In the genomic region with DNA sequence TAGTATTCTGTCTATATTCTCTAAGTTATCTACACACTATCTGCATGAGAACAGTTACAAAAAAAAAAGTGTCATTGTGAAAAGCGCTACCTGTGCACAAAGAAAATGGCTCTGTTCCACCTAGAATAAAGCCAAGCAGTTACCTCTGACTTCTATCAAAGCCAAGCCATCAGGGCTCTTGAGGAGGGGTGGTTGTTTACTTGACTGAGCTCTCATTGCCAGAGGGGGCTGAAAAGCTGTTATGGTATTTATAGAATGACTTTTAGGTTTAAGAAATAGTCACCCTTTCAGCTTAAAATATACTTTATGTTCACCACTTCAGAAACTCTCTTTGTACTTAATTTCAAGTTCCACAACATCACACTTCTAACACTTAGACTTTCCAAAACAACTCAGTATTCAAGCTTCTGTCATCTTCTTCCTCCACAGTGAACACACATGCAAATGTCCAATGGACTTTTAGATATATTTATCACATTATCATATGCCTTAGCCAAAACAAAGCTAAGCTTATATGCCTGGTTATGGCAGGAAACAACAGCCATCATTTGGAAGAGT, we compare ENCODE assay signal across 23 cellular contexts. TPM values are rescaled to one million over a fixed set of nuclear protein-coding genes. Genes with fewer than 3 reads are reported as not detected.
DNase-seq lines count a peak whose midpoint lies in the region; ATAC-seq, FAIRE-seq and TF ChIP-seq lines count a peak whose summit lies in the region.
"Had no signal": no experiment of that assay in that cellular context is flagged by ENCODE, and none has a peak within 500 bp of the region (broad histone marks: within the 10 kb centered on the region; RNA-seq: fewer than 3 reads in every experiment).

No MANE protein-coding gene starts in this region.

- intact Hi-C loops in thyroid gland (cut with DNase I): no loop called here
- intact Hi-C loops in activated CD4-positive, alpha-beta memory T cell treated with anti-CD3 and anti-CD28 coated beads for 36 hours (cut with micrococcal nuclease): no loop called here

- H3K79me2 ChIP-seq in Loucy (ENCODE audit: insufficient read depth, low read length): peaks cover 94% of the 10 kb centered on the region

- no peak overlapping the region for H2AFZ ChIP-seq in Loucy (ENCODE audit: low read length)

- peak; percentile 5 for FAIRE-seq in GM18507 (lab: Jason Lieb, UNC)

- H4K20me1 ChIP-seq in Loucy (ENCODE audit: insufficient read depth, low read length, poor library complexity, severe bottlenecking): peaks cover 19% of the 10 kb centered on the region

- no peak overlapping the region for H3K4me3 Mint-ChIP-seq in CD4-positive, CD25-positive, alpha-beta regulatory T cell
- H3K4me3 Mint-ChIP-seq in activated CD4-positive, alpha-beta memory T cell treated with anti-CD3 and anti-CD28 coated beads for 36 hours: no peak overlapping the region
- H3K4me3 Mint-ChIP-seq: T-cell had no signal

- peaks cover 2% of the 10 kb centered on the region for H3K36me3 Mint-ChIP-seq in CD4-positive, CD25-positive, alpha-beta regulatory T cell
- H3K36me3 Mint-ChIP-seq in activated CD4-positive, alpha-beta memory T cell treated with anti-CD3 and anti-CD28 coated beads for 36 hours: no peaks in the 10 kb centered on the region
- H3K36me3 Mint-ChIP-seq: T-cell had no signal

- no peaks in the 10 kb centered on the region for H3K27me3 ChIP-seq in CD4-positive, CD25-positive, alpha-beta regulatory T cell (ENCODE audit: control insufficient read depth, insufficient read depth, low read length)
- H3K27me3 ChIP-seq in Loucy (ENCODE audit: insufficient read depth, low read length, poor library complexity, severe bottlenecking): no peaks in the 10 kb centered on the region
- H3K27me3 ChIP-seq in thyroid gland: no peaks in the 10 kb centered on the region

- no peak overlapping the region for H3K27ac ChIP-seq in CD4-positive, CD25-positive, alpha-beta regulatory T cell (ENCODE audit: insufficient read depth, low read length, poor library complexity, severe bottlenecking)
- no peak overlapping the region for H3K27ac ChIP-seq in thyroid gland
- H3K27ac ChIP-seq: C4-2B, KMS-11 had no signal

- H3K9me3 ChIP-seq in CD4-positive, CD25-positive, alpha-beta regulatory T cell (ENCODE audit: control insufficient read depth in 2 of 2, low read length in 2 of 2): no peaks in the 10 kb centered on the region
- H3K9me3 ChIP-seq in Loucy (ENCODE audit: insufficient read depth, low read depth, low read length): no peaks in the 10 kb centered on the region
- no peaks in the 10 kb centered on the region for H3K9me3 ChIP-seq in thyroid gland
- H3K9me3 ChIP-seq: MG63 had no signal

- H3K4me1 Mint-ChIP-seq in CD4-positive, CD25-positive, alpha-beta regulatory T cell: peaks cover 49 to 65% (median 56%) of the 10 kb centered on the region in 4 donors
- peaks cover 49% of the 10 kb centered on the region for H3K4me1 Mint-ChIP-seq in activated CD4-positive, alpha-beta memory T cell treated with anti-CD3 and anti-CD28 coated beads for 36 hours (ENCODE audit: low read depth)

- H3K27me3 Mint-ChIP-seq in CD4-positive, CD25-positive, alpha-beta regulatory T cell: no peaks in the 10 kb centered on the region
- H3K27me3 Mint-ChIP-seq in activated CD4-positive, alpha-beta memory T cell treated with anti-CD3 and anti-CD28 coated beads for 36 hours: no peaks in the 10 kb centered on the region
- H3K27me3 Mint-ChIP-seq: T-cell had no signal

- H3K9me3 Mint-ChIP-seq in CD4-positive, CD25-positive, alpha-beta regulatory T cell: no peaks in the 10 kb centered on the region
- H3K9me3 Mint-ChIP-seq in activated CD4-positive, alpha-beta memory T cell treated with anti-CD3 and anti-CD28 coated beads for 36 hours: no peaks in the 10 kb centered on the region
- H3K9me3 Mint-ChIP-seq: T-cell had no signal

- no peak overlapping the region for H3K9ac ChIP-seq in Loucy (ENCODE audit: low read depth, low read length, poor library complexity, severe bottlenecking)
- H3K9ac ChIP-seq: KMS-11 had no signal

- H3K9me2 ChIP-seq in Loucy (replicated peaks; ENCODE audit: low read depth, low read length): no peaks in the 10 kb centered on the region; the same call in 1 of the 2 replicates

- H3F3A ChIP-seq in Loucy (ENCODE audit: low read depth): 0 out of 2 replicates have a peak, but pooled peaks cover 6% of the 10 kb centered on the region

- CTCF ChIA-PET in activated CD4-positive, alpha-beta memory T cell treated with anti-CD3 and anti-CD28 coated beads for 36 hours (lab: Charles Lee): no interaction called here

- no peak for TF ChIP-seq CTCF in Loucy (conservative IDR thresholded peaks at IDR 0.05; ENCODE audit: low read length)
- no peak for TF ChIP-seq CTCF in thyroid gland (IDR thresholded peaks at IDR 0.05)

- H3K27ac Mint-ChIP-seq in CD4-positive, CD25-positive, alpha-beta regulatory T cell: peak overlapping the region; percentile 11 to 48 (median 16)
- H3K27ac Mint-ChIP-seq in activated CD4-positive, alpha-beta memory T cell treated with anti-CD3 and anti-CD28 coated beads for 36 hours: no peak overlapping the region
- H3K27ac Mint-ChIP-seq: T-cell had no signal

- ATAC-seq in CD4-positive, CD25-positive, alpha-beta regulatory T cell (ENCODE audit: low read depth in 2 of 2): no peak
- ATAC-seq in GM21619 (IDR thresholded peaks at IDR 0.05; ENCODE audit: unreplicated experiment): peak; percentile 44
- ATAC-seq: HCT116, PC-3, SK-N-SH treated with all-trans-retinoic acid at 6 μM for 48 hours, T-cell had no signal

- peaks cover 8% of the 10 kb centered on the region for H3K4me1 ChIP-seq in CD4-positive, CD25-positive, alpha-beta regulatory T cell (ENCODE audit: control insufficient read depth, insufficient read depth, low read length, poor library complexity, severe bottlenecking)
- H3K4me1 ChIP-seq in Loucy (ENCODE audit: insufficient read depth, low read length, poor library complexity, severe bottlenecking): peaks cover 66% of the 10 kb centered on the region
- no peaks in the 10 kb centered on the region for H3K4me1 ChIP-seq in thyroid gland

- no peak for DNase-seq in CD4-positive, CD25-positive, alpha-beta regulatory T cell
- DNase-seq in GM18507 (ENCODE audit: extremely low spot score, insufficient read length, low read depth) (no peak), amygdala (lab: John Stamatoyannopoulos, UW) (no peak), NCI-H82 treated with DMSO at 0.1 percent for 48 hours (lab: John Stamatoyannopoulos, UW; ENCODE audit: unreplicated experiment) (no peak), thyroid gland (no peak)
- no peak for DNase-seq in activated CD4-positive, alpha-beta memory T cell treated with anti-CD3 and anti-CD28 coated beads for 36 hours
- DNase-seq: DMS79 treated with DMSO at 0.1 percent for 48 hours, MG63, NCI-H1048, NCI-H1436 treated with DMSO at 0.1 percent for 48 hours, NCI-H2029 treated with DMSO at 0.1 percent for 48 hours, NCI-H446 treated with DMSO at 0.1 percent for 48 hours, PC-3, RPMI8226, SHP77 treated with DMSO at 0.1 percent for 48 hours, T-cell, T-helper 9 cell had no signal

- no peak for TF ChIP-seq POLR2A in thyroid gland (IDR thresholded peaks at IDR 0.05)

- 60 to 62% methylated on average over 1 of the region's 1 CpG for whole genome bisulfite sequencing in thyroid gland, 2 donors

- no peak overlapping the region for H3K4me3 ChIP-seq in CD4-positive, CD25-positive, alpha-beta regulatory T cell (ENCODE audit: low read depth, low read length)
- H3K4me3 ChIP-seq in Loucy (ENCODE audit: low read length, poor library complexity, severe bottlenecking) (peak overlapping the region; percentile 1), thyroid gland (replicated peaks in 1 of 3) (no peak overlapping the region)
- H3K4me3 ChIP-seq: MG63 had no signal

- peak overlapping the region; percentile 83 for H3K4me2 ChIP-seq in Loucy (ENCODE audit: low read depth, low read length, poor library complexity, severe bottlenecking)
- H3K4me2 ChIP-seq: KMS-11 had no signal

- no peaks in the 10 kb centered on the region for H3K36me3 ChIP-seq in CD4-positive, CD25-positive, alpha-beta regulatory T cell (ENCODE audit: control insufficient read depth, insufficient read depth, low read length)
- H3K36me3 ChIP-seq in Loucy (ENCODE audit: insufficient read depth, low read length): no peaks in the 10 kb centered on the region
- H3K36me3 ChIP-seq in thyroid gland: no peaks in the 10 kb centered on the region
- H3K36me3 ChIP-seq: MG63 had no signal

- POLR2A ChIA-PET in activated CD4-positive, alpha-beta memory T cell treated with anti-CD3 and anti-CD28 coated beads for 36 hours (lab: Charles Lee): no interaction called here

RNA-seq across cellular contexts. Expression of gene ITPR2, which starts 7.5 kb away (rescaled TPM):
- total RNA-seq in CD4-positive, CD25-positive, alpha-beta regulatory T cell: 54.1 TPM
- 10 to 100 TPM in 3 of 4 donors, 1 to 10 TPM in 1; 9.9 to 15.8 (median 11.3) TPM for polyA plus RNA-seq in CD4-positive, CD25-positive, alpha-beta regulatory T cell
- 10 to 100 TPM; 24.4 to 39.7 (median 33.7) TPM for total RNA-seq in thyroid gland
- 10 to 100 TPM; 23.7 to 25.0 TPM for total RNA-seq in activated CD4-positive, alpha-beta memory T cell treated with anti-CD3 and anti-CD28 coated beads for 36 hours
